In the genomic region with DNA sequence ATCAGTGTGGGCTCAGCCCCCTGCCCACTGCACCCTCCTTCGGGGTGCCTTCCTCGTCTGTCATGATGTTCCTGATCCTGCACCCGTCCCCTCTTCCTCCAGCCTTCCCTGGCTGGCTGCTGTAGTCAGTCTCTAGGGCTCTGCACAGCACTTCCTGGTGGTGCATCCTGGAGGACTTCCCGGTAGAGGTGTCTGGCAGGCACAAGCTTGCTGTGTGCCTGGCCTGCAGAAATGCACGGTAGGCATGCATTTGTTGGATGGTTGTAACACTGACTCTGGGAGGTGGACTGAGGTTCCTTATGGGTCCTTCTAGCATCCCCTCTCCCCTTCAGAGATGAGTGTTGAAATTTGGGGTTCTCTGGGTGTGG, we compare ENCODE assay signal across 24 cellular contexts.
"Had no signal": no experiment of that assay in that cellular context is flagged by ENCODE, and none has a peak within 500 bp of the region (broad histone marks: within the 10 kb centered on the region; RNA-seq: fewer than 3 reads in every experiment).

No MANE protein-coding gene starts in this region.

- H3K36me3 ChIP-seq: breast epithelium, heart right ventricle, lower lobe of right lung, neutrophil, ovary, right lobe of liver, vagina had no signal

- H3K9me3 ChIP-seq: breast epithelium, heart right ventricle, lower lobe of right lung, neutrophil, ovary, right lobe of liver, vagina had no signal

- DNase-seq: activated CD4-positive, alpha-beta T cell treated with anti-CD3 and anti-CD28 coated beads for 4 hours; activated CD4-positive, alpha-beta T cell treated with anti-CD3 and anti-CD28 coated beads, Interleukin-2, amount 50 U/mL, for 4 hours; activated naive CD8-positive, alpha-beta T cell treated with anti-CD3 and anti-CD28 coated beads, Interleukin-2, amount 50 U/mL, for 24 hours; activated T-cell treated with anti-CD3 and anti-CD28 coated beads, Interleukin-2, amount 50 U/mL, for 4 hours; central memory CD4-positive, alpha-beta T cell; foreskin melanocyte; heart right ventricle; kidney glomerular epithelial cell; lower lobe of right lung; ovary; right lobe of liver; stimulated activated CD4-positive, alpha-beta T cell treated with anti-CD3 and anti-CD28 coated beads, Interleukin-1b, Interleukin-23, amount 100 ng/mL, for 48 hours; stimulated activated CD4-positive, alpha-beta T cell treated with anti-CD3 and anti-CD28 coated beads, Interleukin-4, amount 100 ng/mL, for 4 hours; stimulated activated CD8-positive, alpha-beta memory T cell treated with anti-CD3 and anti-CD28 coated beads, Interleukin-4, amount 100 ng/mL, for 48 hours; stimulated activated naive CD8-positive, alpha-beta T cell treated with anti-CD3 and anti-CD28 coated beads, Interleukin-15, amount 100 ng/mL, for 72 hours; T-helper 9 cell had no signal

- ATAC-seq: activated naive CD8-positive, alpha-beta T cell treated with anti-CD3 and anti-CD28 coated beads, Interleukin-2, amount 50 U/mL, for 24 hours; activated T-cell treated with anti-CD3 and anti-CD28 coated beads, Interleukin-2, amount 50 U/mL, for 4 hours; activated T-helper 17 cell treated with anti-CD3 and anti-CD28 coated beads, Interleukin-2, amount 50 U/mL, for 72 hours; esophagus mucosa; natural killer cell treated with Interleukin-12 subunit alpha and Interleukin-12 subunit beta and Interleukin-15 and Interleukin-18, amount 100 ng/mL, for 72 hours; stimulated activated memory B cell treated with anti-CD40 and anti-IgM and Interleukin-4, amounts not matched to agents 10 μg/mL and 1 μg/mL and 100 μg/mL, for 72 hours; stimulated activated naive CD8-positive, alpha-beta T cell treated with anti-CD3 and anti-CD28 coated beads, Interleukin-15, amount 100 ng/mL, for 72 hours had no signal

- H3K4me1 ChIP-seq: breast epithelium, right lobe of liver had no signal

- H3K4me3 ChIP-seq: breast epithelium, heart right ventricle, lower lobe of right lung, ovary, right lobe of liver, vagina had no signal

- H3K27ac ChIP-seq: breast epithelium, heart right ventricle, lower lobe of right lung, neutrophil, ovary, right lobe of liver, vagina, VCaP had no signal

- H3K27me3 ChIP-seq: neutrophil, ovary, right lobe of liver, vagina had no signal
